In genomic region chr4:186204611-186205144, GRCh38 we compare ENCODE assay signal across 10 cellular contexts. TPM values are rescaled to one million over a fixed set of nuclear protein-coding genes. Genes with fewer than 3 reads are reported as not detected.
A peak's percentile ranks its signal among the peaks of the same experiment; 100 is the strongest.
DNase-seq lines count a peak whose midpoint lies in the region; ATAC-seq, FAIRE-seq and TF ChIP-seq lines count a peak whose summit lies in the region.
"Had no signal": no experiment of that assay in that cellular context is flagged by ENCODE, and none has a peak within 500 bp of the region (broad histone marks: within the 10 kb centered on the region; RNA-seq: fewer than 3 reads in every experiment).

No MANE protein-coding gene starts in this region.

- POLR2A ChIA-PET in PC-9 (lab: Charles Lee; ENCODE audit: unreplicated experiment) = no interaction called here

- peak overlapping the region; percentile 91 for H3K27ac Mint-ChIP-seq in activated naive CD4-positive, alpha-beta T cell treated with anti-CD3 and anti-CD28 coated beads, Interleukin-2, amount 10 ng/mL, durations not matched to agents 7 days and 5 days
- H3K27ac Mint-ChIP-seq in astrocyte (ENCODE audit: unreplicated experiment) (no peak overlapping the region), Calu3 (ENCODE audit: unreplicated experiment) (no peak overlapping the region)

- peak overlapping the region; percentile 37 for H3K27ac ChIP-seq in astrocyte (ENCODE audit: low read depth, low read length)
- peak overlapping the region in 1 of 2 donors; percentile 50 for H3K27ac ChIP-seq in testis
- no peak overlapping the region for H3K27ac ChIP-seq in PC-9
- peak overlapping the region in 1 of 2 donors; percentile 55 for H3K27ac ChIP-seq in ascending aorta

- H3K36me3 Mint-ChIP-seq in activated naive CD4-positive, alpha-beta T cell treated with anti-CD3 and anti-CD28 coated beads, Interleukin-2, amount 10 ng/mL, durations not matched to agents 7 days and 5 days = peaks cover 16% of the 10 kb centered on the region
- peaks cover 9% of the 10 kb centered on the region for H3K36me3 Mint-ChIP-seq in astrocyte (ENCODE audit: low read depth, unreplicated experiment)
- peaks cover 12% of the 10 kb centered on the region for H3K36me3 Mint-ChIP-seq in Calu3 (ENCODE audit: insufficient read depth, unreplicated experiment)

- peak overlapping the region; percentile 74 for H3K4me3 Mint-ChIP-seq in activated naive CD4-positive, alpha-beta T cell treated with anti-CD3 and anti-CD28 coated beads, Interleukin-2, amount 10 ng/mL, durations not matched to agents 7 days and 5 days
- H3K4me3 Mint-ChIP-seq in astrocyte (ENCODE audit: unreplicated experiment) (no peak overlapping the region), Calu3 (ENCODE audit: low read depth, unreplicated experiment) (no peak overlapping the region)

- TF ChIP-seq CTCF in astrocyte (IDR thresholded peaks at IDR 0.05; ENCODE audit: insufficient read depth, low read depth, low read length) (no peak), testis (IDR thresholded peaks at IDR 0.05) (no peak), Calu3 (IDR thresholded peaks at IDR 0.05; ENCODE audit: unreplicated experiment) (no peak), PC-9 (conservative IDR thresholded peaks at IDR 0.05) (no peak), ascending aorta (IDR thresholded peaks at IDR 0.05) (no peak)

- BruUV-seq in Calu3 (replicated peaks; lab: Mats Ljungman, UMichigan) (no TSS peak), PC-9 (replicated peaks; lab: Mats Ljungman, UMichigan) (no TSS peak)

- H3K27me3 ChIP-seq in astrocyte (ENCODE audit: insufficient read depth, low read length) (no peaks in the 10 kb centered on the region), testis (no peaks in the 10 kb centered on the region), PC-9 (ENCODE audit: insufficient read depth, low read depth) (no peaks in the 10 kb centered on the region), ascending aorta (no peaks in the 10 kb centered on the region)

- H3K27me3 Mint-ChIP-seq in activated naive CD4-positive, alpha-beta T cell treated with anti-CD3 and anti-CD28 coated beads, Interleukin-2, amount 10 ng/mL, durations not matched to agents 7 days and 5 days = no peaks in the 10 kb centered on the region
- H3K27me3 Mint-ChIP-seq in astrocyte (ENCODE audit: low read depth, unreplicated experiment) (no peaks in the 10 kb centered on the region), Calu3 (ENCODE audit: unreplicated experiment) (no peaks in the 10 kb centered on the region)
- H3K27me3 Mint-ChIP-seq: T-cell had no signal

- peak; percentile 26 for DNase-seq in activated naive CD4-positive, alpha-beta T cell treated with anti-CD3 and anti-CD28 coated beads, Interleukin-2, amount 10 ng/mL, durations not matched to agents 7 days and 5 days
- no peak for DNase-seq in activated naive CD4-positive, alpha-beta T cell treated with Interleukin-2 at 50 U/mL for 16 hours
- DNase-seq in astrocyte (ENCODE audit: low read depth) (no peak), left colon (peak; percentile 75 to 82), testis (peak; percentile 28), Calu3 (no peak), PC-9 (no peak), ascending aorta (ENCODE audit: low spot score in 2 of 2) (no peak)
- DNase-seq: NCI-H1105 had no signal

- peak; percentile 90 for ATAC-seq in left colon

- 60 to 81% methylated on average over 12 to 13 of the region's 13 CpGs for WGBS in testis, 2 donors

- H3K4me3 ChIP-seq in astrocyte (ENCODE audit: insufficient read depth, low read depth, low read length) (peak overlapping the region; percentile 45), testis (peak overlapping the region; percentile 0 to 51), PC-9 (no peak overlapping the region), ascending aorta (peak overlapping the region in 1 of 2 donors; percentile 40)

- no peak for TF ChIP-seq POLR2A in testis (IDR thresholded peaks at IDR 0.05)

- H4K20me1 ChIP-seq in astrocyte (ENCODE audit: insufficient read depth, low read length) = no peaks in the 10 kb centered on the region
- H4K20me1 ChIP-seq in PC-9 (ENCODE audit: insufficient read depth) = no peaks in the 10 kb centered on the region

- H3K9ac ChIP-seq in astrocyte (ENCODE audit: low read length) = peak overlapping the region; percentile 53

- H3K36me3 ChIP-seq in astrocyte (ENCODE audit: insufficient read depth, low read length) = no peaks in the 10 kb centered on the region
- no peaks in the 10 kb centered on the region for H3K36me3 ChIP-seq in testis (ENCODE audit: low read depth, missing control alignments)
- H3K36me3 ChIP-seq in PC-9 (ENCODE audit: low read depth) = no peaks in the 10 kb centered on the region
- peaks cover 8 to 9% of the 10 kb centered on the region in 2 donors for H3K36me3 ChIP-seq in ascending aorta

- H3K9me3 Mint-ChIP-seq in activated naive CD4-positive, alpha-beta T cell treated with anti-CD3 and anti-CD28 coated beads, Interleukin-2, amount 10 ng/mL, durations not matched to agents 7 days and 5 days = peaks cover 10% of the 10 kb centered on the region
- H3K9me3 Mint-ChIP-seq in astrocyte (ENCODE audit: unreplicated experiment) = peaks cover 9% of the 10 kb centered on the region
- peaks cover 3% of the 10 kb centered on the region for H3K9me3 Mint-ChIP-seq in Calu3 (ENCODE audit: low read depth, unreplicated experiment)

- H3K4me2 ChIP-seq in astrocyte (ENCODE audit: low read length) (peak overlapping the region; percentile 81), PC-9 (no peak overlapping the region)

- H2AFZ ChIP-seq in astrocyte (ENCODE audit: low read depth, low read length) = peak overlapping the region; percentile 12
- no peak overlapping the region for H2AFZ ChIP-seq in PC-9

- H3K9me3 ChIP-seq in astrocyte (ENCODE audit: insufficient read depth, low read depth, low read length) (no peaks in the 10 kb centered on the region), testis (no peaks in the 10 kb centered on the region), PC-9 (ENCODE audit: insufficient read depth, low read depth) (no peaks in the 10 kb centered on the region), ascending aorta (no peaks in the 10 kb centered on the region)

- no peaks in the 10 kb centered on the region for H3K9me2 ChIP-seq in PC-9 (ENCODE audit: insufficient read depth)

- peaks cover 42% of the 10 kb centered on the region for H3K4me1 Mint-ChIP-seq in activated naive CD4-positive, alpha-beta T cell treated with anti-CD3 and anti-CD28 coated beads, Interleukin-2, amount 10 ng/mL, durations not matched to agents 7 days and 5 days
- H3K4me1 Mint-ChIP-seq in astrocyte (ENCODE audit: low read depth, unreplicated experiment) (no peaks in the 10 kb centered on the region), Calu3 (ENCODE audit: low read depth, unreplicated experiment) (peaks cover 7% of the 10 kb centered on the region)

- CTCF ChIA-PET in activated naive CD4-positive, alpha-beta T cell treated with anti-CD3 and anti-CD28 coated beads, Interleukin-2, amount 10 ng/mL, durations not matched to agents 7 days and 5 days (lab: Charles Lee) = interaction anchor here (1.3 kb wide), 1 partner anchor 14 kb away, joined by 3 read pairs; the partner anchor contains the start of gene CYP4V2
- CTCF ChIA-PET in Calu3 (lab: Charles Lee) = no interaction called here
- CTCF ChIA-PET in PC-9 (lab: Charles Lee) = no interaction called here

- no peak for FAIRE-seq in astrocyte (lab: Jason Lieb, UNC)

- intact Hi-C loops in left colon (cut with DNase I, micrococcal nuclease) (no loop called here), testis (cut with DNase I; ENCODE audit: low total_unique reads) (no loop called here), Calu3 (cut with micrococcal nuclease; ENCODE audit: unreplicated experiment) (loop anchor here (5.0 to 10.0 kb wide), 2 partner anchors 60 to 137 kb away; partner anchors contain the start of genes F11 and TLR3), PC-9 (cut with micrococcal nuclease; ENCODE audit: unreplicated experiment) (no loop called here), ascending aorta (cut with DNase I) (no loop called here)

- peaks cover 5% of the 10 kb centered on the region; the same call in 1 of the 2 replicates for H3F3A ChIP-seq in PC-9 (ENCODE audit: insufficient read depth, low read depth)

- H3K4me1 ChIP-seq in astrocyte (ENCODE audit: insufficient read depth, low read length) (no peaks in the 10 kb centered on the region), testis (no peaks in the 10 kb centered on the region), PC-9 (replicated peaks; ENCODE audit: insufficient read depth) (no peaks in the 10 kb centered on the region), ascending aorta (no peaks in the 10 kb centered on the region)

- H3K79me2 ChIP-seq in astrocyte (ENCODE audit: insufficient read depth, low read length) (no peaks in the 10 kb centered on the region), PC-9 (ENCODE audit: low read depth) (no peaks in the 10 kb centered on the region)

RNA-seq across cellular contexts. Expression of gene CYP4V2, which starts 13.3 kb away (rescaled TPM):
- 9.1 and 10.3 TPM in 2 replicates for total RNA-seq in astrocyte
- 10 to 100 TPM; 40.9 to 49.5 TPM for total RNA-seq in left colon
- 10 to 100 TPM; 34.9 to 50.5 TPM for total RNA-seq in testis
- 11.4 TPM for polyA plus RNA-seq in testis (ENCODE audit: insufficient read depth, low read depth, low replicate concordance)
- 43.3 and 43.8 TPM in 2 replicates for total RNA-seq in Calu3 (2022)
- 12.5 and 13.0 TPM in 2 replicates for total RNA-seq in PC-9 (2021)
- total RNA-seq in ascending aorta = 14.3 TPM

RNA-seq across cellular contexts. Expression of gene KLKB1, which starts 22.6 kb away (rescaled TPM):
- 0.31 TPM in 1 of 2 replicates, not detected in the other for total RNA-seq in astrocyte
- total RNA-seq in left colon = 1 to 10 TPM; 1.2 TPM
- total RNA-seq in testis = 1 to 10 TPM; 3.5 to 4.4 TPM
- 2.7 TPM for polyA plus RNA-seq in testis (ENCODE audit: insufficient read depth, low read depth, low replicate concordance)
- total RNA-seq in Calu3 (2022) = 2.6 and 2.9 TPM in 2 replicates
- total RNA-seq in PC-9 (2021) = not detected in 2 replicates
- total RNA-seq in ascending aorta = not detected

Comparison
In these comparisons a context has a peak if more than half of its experiments do, and no peak if none do; other contexts are left out.
1. DNase-seq: peak in activated naive CD4-positive, alpha-beta T cell treated with anti-CD3 and anti-CD28 coated beads, Interleukin-2, amount 10 ng/mL, durations not matched to agents 7 days and 5 days (single experiment), left colon (2 of 2) and testis (single experiment); none in activated naive CD4-positive, alpha-beta T cell treated with Interleukin-2 at 50 U/mL for 16 hours (single experiment), astrocyte (single experiment), Calu3 (single experiment), PC-9 (0 of 2) and ascending aorta (0 of 2).